ENCODE assay signal across 8 cellular contexts in the genomic region with DNA sequence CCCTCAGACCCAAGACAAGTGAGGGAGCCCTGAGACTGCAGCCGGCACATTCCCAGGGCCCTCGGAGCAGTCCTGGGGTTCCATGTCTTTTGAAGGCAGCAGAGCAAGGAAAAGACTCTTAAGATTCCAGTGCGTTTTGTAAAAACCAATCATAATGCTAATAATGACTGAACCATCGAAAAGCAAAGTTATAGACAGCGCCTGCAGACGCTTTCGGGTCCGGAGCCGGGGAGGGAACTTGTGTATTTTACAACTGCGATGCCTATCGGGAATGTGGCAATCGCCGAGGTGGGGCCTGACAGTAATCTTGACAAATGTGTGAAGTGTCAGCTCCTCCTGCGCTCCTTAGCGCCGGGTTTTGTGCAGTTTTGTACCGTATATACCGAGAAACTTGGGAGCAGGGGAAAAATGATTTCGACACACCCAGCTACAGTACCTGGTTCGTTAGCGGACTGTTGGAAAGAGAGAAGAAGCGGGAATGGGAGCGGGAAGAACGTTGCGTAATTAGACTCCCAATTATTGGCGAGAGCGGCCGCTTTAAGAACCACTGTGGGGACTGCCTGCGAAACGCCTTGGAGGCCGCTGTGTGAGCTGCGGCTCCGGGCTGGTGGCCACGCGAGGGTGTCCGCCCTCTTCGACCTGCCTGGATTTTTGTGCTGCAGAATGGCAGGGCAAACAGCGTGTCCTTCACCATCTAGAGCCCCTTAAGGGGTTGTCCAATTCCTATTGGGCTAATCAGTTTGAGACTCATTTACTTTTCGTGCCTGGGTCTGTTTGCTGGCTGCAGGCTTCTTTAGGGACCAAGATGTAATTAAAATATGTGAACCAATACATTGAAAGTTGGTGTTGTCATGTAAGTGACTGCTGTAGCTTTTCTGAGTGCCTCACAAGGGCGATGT. TPM values are rescaled to one million over a fixed set of nuclear protein-coding genes. Genes with fewer than 3 reads are reported as not detected.
DNase-seq lines count a peak whose midpoint lies in the region; ATAC-seq and TF ChIP-seq lines count a peak whose summit lies in the region.

No MANE protein-coding gene starts in this region.

- H3K4me3 ChIP-seq in neutrophil (ENCODE audit: low read depth in 1 of 2, low read length in 1 of 2) = peak overlapping the region; percentile 90 to 96

- peak; percentile 19 for DNase-seq in DMS 273 treated with DMSO at 0.1 percent for 48 hours (lab: John Stamatoyannopoulos, UW)
- peak; percentile 80 for DNase-seq in M059J (ENCODE audit: low read depth)
- DNase-seq in head of caudate nucleus = peak in 37 of 42 donors; percentile 16 to 73 (median 41)
- no peak for DNase-seq in OCI-M2 (lab: John Stamatoyannopoulos, UW; ENCODE audit: unreplicated experiment)
- DNase-seq in SHP77 treated with DMSO at 0.1 percent for 48 hours (lab: John Stamatoyannopoulos, UW) = no peak

- no peaks in the 10 kb centered on the region for H3K9me3 ChIP-seq in neutrophil

- peaks cover 92% of the 10 kb centered on the region for H3K27me3 ChIP-seq in neutrophil

- no peak for ATAC-seq in GM21390 (IDR thresholded peaks at IDR 0.05; ENCODE audit: unreplicated experiment)

- H3K4me3 Mint-ChIP-seq in activated naive CD4-positive, alpha-beta T cell treated with anti-CD3 and anti-CD28 coated beads, Interleukin-2, amount 50 U/mL, for 24 hours = peak overlapping the region; percentile 87

- no peaks in the 10 kb centered on the region for H3K36me3 ChIP-seq in neutrophil

- H3K4me1 ChIP-seq in neutrophil (ENCODE audit: control insufficient read depth in 1 of 2, insufficient read depth in 1 of 2, low read depth in 1 of 2, low read length in 1 of 2) = peaks cover 33 to 34% of the 10 kb centered on the region in 2 experiments

- no peak for TF ChIP-seq CTCF in neutrophil (IDR thresholded peaks at IDR 0.05)

- H3K9me3 Mint-ChIP-seq in activated naive CD4-positive, alpha-beta T cell treated with anti-CD3 and anti-CD28 coated beads, Interleukin-2, amount 50 U/mL, for 24 hours = no peaks in the 10 kb centered on the region

- intact Hi-C loops in head of caudate nucleus (cut with DNase I) = no loop called here

- peaks cover 35% of the 10 kb centered on the region for H3K27me3 Mint-ChIP-seq in activated naive CD4-positive, alpha-beta T cell treated with anti-CD3 and anti-CD28 coated beads, Interleukin-2, amount 50 U/mL, for 24 hours

- no peaks in the 10 kb centered on the region for H3K36me3 Mint-ChIP-seq in activated naive CD4-positive, alpha-beta T cell treated with anti-CD3 and anti-CD28 coated beads, Interleukin-2, amount 50 U/mL, for 24 hours

- peak overlapping the region; percentile 51 for H3K27ac Mint-ChIP-seq in activated naive CD4-positive, alpha-beta T cell treated with anti-CD3 and anti-CD28 coated beads, Interleukin-2, amount 50 U/mL, for 24 hours

- H3K4me1 Mint-ChIP-seq in activated naive CD4-positive, alpha-beta T cell treated with anti-CD3 and anti-CD28 coated beads, Interleukin-2, amount 50 U/mL, for 24 hours = peaks cover 36% of the 10 kb centered on the region

- H3K27ac ChIP-seq in neutrophil = no peak overlapping the region

RNA-seq across cellular contexts. Expression of gene EPAS1, which starts 2.4 kb away (rescaled TPM):
- total RNA-seq in M059J (2014; rRNA removed; shearing (Covaris generic)) = 22.0 and 23.7 TPM in 2 replicates

Comparison
In these comparisons a context has a peak if more than half of its experiments do, and no peak if none do; other contexts are left out.
1. DNase-seq: peak in DMS 273 treated with DMSO at 0.1 percent for 48 hours (single experiment), M059J (single experiment) and head of caudate nucleus (37 of 42); none in OCI-M2 (single experiment) and SHP77 treated with DMSO at 0.1 percent for 48 hours (single experiment).